In the genomic region with DNA sequence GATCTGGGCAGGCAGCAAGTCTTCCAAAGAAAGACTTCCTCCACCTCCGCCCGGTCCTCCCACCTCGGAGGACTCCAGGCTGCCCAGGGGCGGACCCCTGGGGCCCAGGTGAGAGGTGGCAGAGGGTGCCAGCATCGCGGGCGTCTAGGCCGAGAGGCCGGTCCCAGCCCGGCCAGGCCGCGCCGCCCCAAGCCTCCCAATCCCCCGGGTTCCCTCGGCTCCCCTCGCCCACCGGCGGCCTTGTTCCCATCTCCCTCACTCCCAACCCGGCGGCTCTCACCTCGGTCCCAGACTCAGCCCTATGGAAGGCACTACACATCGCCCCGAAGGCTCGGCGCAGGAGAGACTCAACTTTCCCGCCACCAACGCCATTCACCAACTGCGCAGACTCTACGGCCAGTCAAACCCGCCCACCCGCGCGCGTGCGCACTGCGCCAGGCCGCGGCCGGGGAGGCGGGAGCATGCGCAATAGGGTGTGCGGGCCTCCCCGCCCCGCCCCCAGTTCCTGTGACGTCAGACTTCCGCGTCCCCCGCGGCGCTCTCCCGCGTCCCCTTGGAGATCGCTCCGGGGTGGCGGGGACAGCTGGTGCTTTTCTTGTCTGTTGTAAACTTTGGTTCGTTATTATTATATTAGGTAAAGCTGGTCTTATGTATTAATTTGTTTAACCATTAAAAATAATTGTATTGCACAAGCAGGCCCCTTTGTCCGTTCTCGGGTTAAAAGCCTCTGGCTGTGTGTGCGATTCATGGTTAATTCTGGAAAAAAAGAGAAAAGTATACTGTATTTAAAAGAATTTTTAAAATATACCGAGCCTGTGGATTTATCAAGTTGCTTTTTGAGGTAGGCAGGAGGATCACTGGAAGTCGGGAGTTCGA, we compare ENCODE assay signal across 8 cellular contexts. TPM values are rescaled to one million over a fixed set of nuclear protein-coding genes. Genes with fewer than 3 reads are reported as not detected.
DNase-seq lines count a peak whose midpoint lies in the region; ATAC-seq and TF ChIP-seq lines count a peak whose summit lies in the region.

A gene (minus strand): TSS at position 381 of the 876 bp plus-strand sequence. CDS start 62 bp downstream, at position 319.

- H3K27me3 ChIP-seq in left lung, result no peaks in the 10 kb centered on the region

- no peaks in the 10 kb centered on the region for H3K36me3 ChIP-seq in left lung

- H3K4me1 Mint-ChIP-seq in activated CD4-positive, alpha-beta T cell treated with anti-CD3 and anti-CD28 coated beads, Interleukin-2, amount 10 ng/mL, durations not matched to agents 7 days and 5 days, result peaks cover 23% of the 10 kb centered on the region

- POLR2A ChIA-PET in activated CD4-positive, alpha-beta T cell treated with anti-CD3 and anti-CD28 coated beads, Interleukin-2, amount 10 ng/mL, durations not matched to agents 7 days and 5 days (lab: Charles Lee), result no interaction called here

- CTCF ChIA-PET in activated CD4-positive, alpha-beta T cell treated with anti-CD3 and anti-CD28 coated beads, Interleukin-2, amount 10 ng/mL, durations not matched to agents 7 days and 5 days (lab: Charles Lee), result interaction anchor here (1.2 kb wide), 1 partner anchor 16 kb away, joined by 4 read pairs; no protein-coding TSS in a partner anchor

- no peaks in the 10 kb centered on the region for H3K9me3 ChIP-seq in left lung

- no peaks in the 10 kb centered on the region for H3K27me3 Mint-ChIP-seq in activated CD4-positive, alpha-beta T cell treated with anti-CD3 and anti-CD28 coated beads, Interleukin-2, amount 10 ng/mL, durations not matched to agents 7 days and 5 days

- peak within 1 kb of the TSS; percentile 95 for H3K27ac Mint-ChIP-seq in activated CD4-positive, alpha-beta T cell treated with anti-CD3 and anti-CD28 coated beads, Interleukin-2, amount 10 ng/mL, durations not matched to agents 7 days and 5 days

- peak within 1 kb of the TSS; percentile 94 for H3K4me3 Mint-ChIP-seq in activated CD4-positive, alpha-beta T cell treated with anti-CD3 and anti-CD28 coated beads, Interleukin-2, amount 10 ng/mL, durations not matched to agents 7 days and 5 days

- DNase-seq in NCI-H69 (lab: John Stamatoyannopoulos, UW) (peak; percentile 97), dedifferentiated amniotic fluid mesenchymal stem cell (ENCODE audit: extremely low spot score) (peak; percentile 84), left lung (peak; percentile 90 to 97)
- peak; percentile 94 for DNase-seq in activated CD4-positive, alpha-beta T cell treated with anti-CD3 and anti-CD28 coated beads, Interleukin-2, amount 10 ng/mL, durations not matched to agents 7 days and 5 days
- peak; percentile 92 for DNase-seq in stimulated activated CD4-positive, alpha-beta T cell treated with anti-CD3 and anti-CD28 coated beads, Interleukin-2, amount 100 ng/mL, for 4 hours (ENCODE audit: low read depth)

- ATAC-seq in GM19372 (IDR thresholded peaks at IDR 0.05; ENCODE audit: low read depth, unreplicated experiment) (peak; percentile 91), HG03521 (IDR thresholded peaks at IDR 0.05; ENCODE audit: unreplicated experiment) (peak; percentile 88), left lung (peak; percentile 90)

- H3K36me3 Mint-ChIP-seq in activated CD4-positive, alpha-beta T cell treated with anti-CD3 and anti-CD28 coated beads, Interleukin-2, amount 10 ng/mL, durations not matched to agents 7 days and 5 days (ENCODE audit: low read depth), result peaks cover 4% of the 10 kb centered on the region

- intact Hi-C loops in left lung (cut with DNase I), result no loop called here

- peaks cover 5 to 23% of the 10 kb centered on the region in 2 donors for H3K4me1 ChIP-seq in left lung

- H3K4me3 ChIP-seq in left lung, result peak within 1 kb of the TSS; percentile 72 to 75

- TF ChIP-seq CTCF in C4-2B (conservative IDR thresholded peaks at IDR 0.05) (no peak), left lung (IDR thresholded peaks at IDR 0.05) (no peak)

- H3K9me3 Mint-ChIP-seq in activated CD4-positive, alpha-beta T cell treated with anti-CD3 and anti-CD28 coated beads, Interleukin-2, amount 10 ng/mL, durations not matched to agents 7 days and 5 days, result no peaks in the 10 kb centered on the region

- H3K27ac ChIP-seq in C4-2B (peak within 1 kb of the TSS; percentile 84), left lung (peak within 1 kb of the TSS; percentile 80 to 89)

RNA-seq across cellular contexts. Expression of the gene that starts here (rescaled TPM):
- 10 to 100 TPM; 13.5 to 14.6 TPM for total RNA-seq in activated CD4-positive, alpha-beta T cell treated with anti-CD3 and anti-CD28 coated beads, Interleukin-2, amount 10 ng/mL, durations not matched to agents 7 days and 5 days
- 1 to 10 TPM; 1.8 to 3.5 TPM for total RNA-seq in left lung

Comparison
In these comparisons a context has a peak if more than half of its experiments do, and no peak if none do; other contexts are left out.
1. Peak in every context shown above with its lines: DNase-seq, ATAC-seq, H3K4me3 ChIP-seq and H3K27ac ChIP-seq.